31 cellular contexts compared by ENCODE assay signal in genomic region chr19:387777-388176, GRCh38. TPM values are rescaled to one million over a fixed set of nuclear protein-coding genes. Genes with fewer than 3 reads are reported as not detected.
"Had no signal": no experiment of that assay in that cellular context is flagged by ENCODE, and none has a peak within 500 bp of the region (broad histone marks: within the 10 kb centered on the region; RNA-seq: fewer than 3 reads in every experiment).

No MANE protein-coding gene starts in this region.

- DNase-seq: activated CD4-positive, alpha-beta memory T cell treated with anti-CD3 and anti-CD28 coated beads, Interleukin-2, amount 10 ng/mL, durations not matched to agents 7 days and 5 days; activated CD4-positive, alpha-beta T cell treated with anti-CD3 and anti-CD28 coated beads, Interleukin-2, amount 10 ng/mL, durations not matched to agents 24 days and 14 days; activated CD4-positive, CD25-positive, alpha-beta regulatory T cell treated with anti-CD3 and anti-CD28 coated beads, Interleukin-2, amount 50 U/mL, for 72 hours; activated CD8-positive, alpha-beta memory T cell treated with anti-CD3 and anti-CD28 coated beads, Interleukin-2, amount 50 U/mL, for 48 hours; activated T-cell treated with anti-CD3 and anti-CD28 coated beads, Interleukin-2, amount 50 U/mL, for 24 hours; anterior cingulate cortex; colonic mucosa; effector memory CD4-positive, alpha-beta T cell; erythroblast; hippocampal formation; immature natural killer cell; left ventricle myocardium inferior; ovary; psoas muscle; sigmoid colon; small intestine; stimulated activated CD4-positive, alpha-beta T cell treated with anti-CD3 and anti-CD28 coated beads, Interleukin-4, amount 100 ng/mL, for 24 hours; stimulated activated CD8-positive, alpha-beta memory T cell treated with anti-CD3 and anti-CD28 coated beads, Interleukin-4, amount 100 ng/mL, for 48 hours; stimulated activated naive CD8-positive, alpha-beta T cell treated with anti-CD3 and anti-CD28 coated beads, Interleukin-15, amount 100 ng/mL, for 72 hours; substantia nigra; SW 1271; T1000 had no signal

- H3K4me1 ChIP-seq: colonic mucosa, left ventricle myocardium inferior, psoas muscle, sigmoid colon, upper lobe of left lung had no signal

- H3K27me3 ChIP-seq: ovary had no signal

- H3K4me1 Mint-ChIP-seq: immature natural killer cell had no signal

- H3K27ac ChIP-seq: colonic mucosa, dorsolateral prefrontal cortex, gastroesophageal sphincter, left ventricle myocardium inferior, ovary, psoas muscle, sigmoid colon, upper lobe of left lung had no signal

- ATAC-seq: gastroesophageal sphincter; psoas muscle; stimulated activated memory B cell treated with anti-CD40 and anti-IgM and Interleukin-4, amounts not matched to agents 10 μg/mL and 1 μg/mL and 100 μg/mL, for 72 hours; stimulated activated naive CD8-positive, alpha-beta T cell treated with anti-CD3 and anti-CD28 coated beads, Interleukin-15, amount 100 ng/mL, for 72 hours had no signal

- H3K4me3 ChIP-seq: colonic mucosa, dorsolateral prefrontal cortex, gastroesophageal sphincter, left ventricle myocardium inferior, lung, ovary, psoas muscle, sigmoid colon, upper lobe of left lung had no signal

- H3K27ac Mint-ChIP-seq: activated CD4-positive, alpha-beta memory T cell treated with anti-CD3 and anti-CD28 coated beads, Interleukin-2, amount 10 ng/mL, durations not matched to agents 7 days and 5 days; activated CD4-positive, alpha-beta T cell treated with anti-CD3 and anti-CD28 coated beads, Interleukin-2, amount 10 ng/mL, durations not matched to agents 24 days and 14 days; activated naive CD8-positive, alpha-beta T cell; activated T-cell treated with anti-CD3 and anti-CD28 coated beads, Interleukin-2, amount 50 U/mL, for 24 hours; immature natural killer cell; nephron; stimulated activated memory B cell treated with anti-CD40 and anti-IgM and Interleukin-4, amounts not matched to agents 10 μg/mL and 1 μg/mL and 100 μg/mL, for 72 hours; stimulated activated naive CD8-positive, alpha-beta T cell treated with anti-CD3 and anti-CD28 coated beads, Interleukin-15, amount 100 ng/mL, for 72 hours; T-helper 1 cell treated with Interleukin-12 subunit alpha and Interleukin-12 subunit beta and Interleukin-4 antibody, amounts not matched to agents 30 μg/mL and 1 μg/mL, for 36 hours had no signal

- H3K36me3 Mint-ChIP-seq: activated naive CD8-positive, alpha-beta T cell; immature natural killer cell; stimulated activated memory B cell treated with anti-CD40 and anti-IgM and Interleukin-4, amounts not matched to agents 10 μg/mL and 1 μg/mL and 100 μg/mL, for 72 hours had no signal

- H3K9me3 Mint-ChIP-seq: activated T-cell treated with anti-CD3 and anti-CD28 coated beads, Interleukin-2, amount 50 U/mL, for 24 hours had no signal

- H3K4me3 Mint-ChIP-seq: activated CD4-positive, alpha-beta memory T cell treated with anti-CD3 and anti-CD28 coated beads, Interleukin-2, amount 10 ng/mL, durations not matched to agents 7 days and 5 days; activated CD4-positive, alpha-beta T cell treated with anti-CD3 and anti-CD28 coated beads, Interleukin-2, amount 10 ng/mL, durations not matched to agents 24 days and 14 days; activated naive CD8-positive, alpha-beta T cell; activated T-cell treated with anti-CD3 and anti-CD28 coated beads, Interleukin-2, amount 50 U/mL, for 24 hours; immature natural killer cell; nephron; stimulated activated memory B cell treated with anti-CD40 and anti-IgM and Interleukin-4, amounts not matched to agents 10 μg/mL and 1 μg/mL and 100 μg/mL, for 72 hours; stimulated activated naive CD8-positive, alpha-beta T cell treated with anti-CD3 and anti-CD28 coated beads, Interleukin-15, amount 100 ng/mL, for 72 hours; T-helper 1 cell treated with Interleukin-12 subunit alpha and Interleukin-12 subunit beta and Interleukin-4 antibody, amounts not matched to agents 30 μg/mL and 1 μg/mL, for 36 hours had no signal

- H3K36me3 ChIP-seq: colonic mucosa, gastroesophageal sphincter, left ventricle myocardium inferior, ovary, sigmoid colon, upper lobe of left lung had no signal

- H3K9me3 ChIP-seq: colonic mucosa, gastroesophageal sphincter, left ventricle myocardium inferior, ovary, psoas muscle, sigmoid colon, upper lobe of left lung had no signal

RNA-seq across cellular contexts. Expression of gene C2CD4C, which starts 21.2 kb away (rescaled TPM):
- total RNA-seq: kidney epithelial cell had no signal
- polyA plus RNA-seq: immature natural killer cell had no signal
